In genomic region chr19:29217591-29217990, GRCh38 we compare ENCODE assay signal across 34 cellular contexts.
"Had no signal": no experiment of that assay in that cellular context is flagged by ENCODE, and none has a peak within 500 bp of the region (broad histone marks: within the 10 kb centered on the region; RNA-seq: fewer than 3 reads in every experiment).

No MANE protein-coding gene starts in this region.

- H3K27ac ChIP-seq: ascending aorta, cardiac muscle cell, Peyer's patch had no signal

- DNase-seq: activated CD4-positive, alpha-beta T cell treated with anti-CD3 and anti-CD28 coated beads, Interleukin-2, amount 50 U/mL, for 4 hours; activated CD8-positive, alpha-beta T cell treated with anti-CD3 and anti-CD28 coated beads for 36 hours; activated effector memory CD4-positive, alpha-beta T cell treated with anti-CD3 and anti-CD28 coated beads, Interleukin-2, amount 50 U/mL, for 16 hours; activated naive CD4-positive, alpha-beta T cell; activated naive CD8-positive, alpha-beta T cell treated with anti-CD3 and anti-CD28 coated beads, Interleukin-2, amount 10 ng/mL, durations not matched to agents 7 days and 5 days; activated T-cell treated with anti-CD3 and anti-CD28 coated beads, Interleukin-2, amount 50 U/mL, for 1 hour; activated T-cell treated with anti-CD3 and anti-CD28 coated beads, Interleukin-2, amount 50 U/mL, for 72 hours; amygdala; Kasumi-1; KG1; MM.1S; MV-4-11; NCI-H1092; NCI-H1436 treated with DMSO at 0.1 percent for 48 hours; NCI-H1694 treated with DMSO at 0.1 percent for 48 hours; NCI-H2029; NCI-H2107; NCI-H2171; NCI-H510A; NCI-H526; NCI-H748 treated with DMSO at 0.1 percent for 48 hours; NK-92 treated with Interleukin-12 subunit alpha and Interleukin-12 subunit beta, amount 100 ng/mL, for 24 hours; PC-3; Peyer's patch; RPMI8226; SHP77 treated with DMSO at 0.1 percent for 48 hours; T-cell; T-helper 17 cell had no signal

- H3K36me3 Mint-ChIP-seq: activated naive CD4-positive, alpha-beta T cell treated with anti-CD3 and anti-CD28 coated beads, Interleukin-2, amount 50 U/mL, for 24 hours; activated naive CD8-positive, alpha-beta T cell treated with anti-CD3 and anti-CD28 coated beads, Interleukin-2, amount 10 ng/mL, durations not matched to agents 7 days and 5 days; T-cell had no signal

- H3K9me3 ChIP-seq: ascending aorta, Peyer's patch had no signal

- H3K27me3 ChIP-seq: ascending aorta, Peyer's patch had no signal

- H3K4me1 Mint-ChIP-seq: activated T-helper 17 cell treated with anti-CD3 and anti-CD28 coated beads, Interleukin-2, amount 50 U/mL, for 72 hours had no signal

- ATAC-seq: activated CD8-positive, alpha-beta T cell treated with anti-CD3 and anti-CD28 coated beads for 36 hours; activated T-cell treated with anti-CD3 and anti-CD28 coated beads, Interleukin-2, amount 50 U/mL, for 72 hours; activated T-helper 17 cell treated with anti-CD3 and anti-CD28 coated beads, Interleukin-2, amount 50 U/mL, for 72 hours; PC-3; SK-N-SH treated with all-trans-retinoic acid at 6 μM for 48 hours; T-cell; T-helper 17 cell had no signal

- H3K4me3 Mint-ChIP-seq: activated CD4-positive, alpha-beta T cell treated with anti-CD3 and anti-CD28 coated beads, Interleukin-2, amount 10 ng/mL, durations not matched to agents 24 days and 14 days; activated CD8-positive, alpha-beta T cell treated with anti-CD3 and anti-CD28 coated beads for 36 hours; activated naive CD4-positive, alpha-beta T cell treated with anti-CD3 and anti-CD28 coated beads, Interleukin-2, amount 50 U/mL, for 24 hours; activated naive CD8-positive, alpha-beta T cell treated with anti-CD3 and anti-CD28 coated beads, Interleukin-2, amount 10 ng/mL, durations not matched to agents 7 days and 5 days; activated T-cell treated with anti-CD3 and anti-CD28 coated beads, Interleukin-2, amount 50 U/mL, for 72 hours; activated T-helper 17 cell treated with anti-CD3 and anti-CD28 coated beads, Interleukin-2, amount 50 U/mL, for 72 hours; T-cell; T-helper 17 cell had no signal

- H3K4me3 ChIP-seq: ascending aorta, cardiac muscle cell, Peyer's patch had no signal

- H3K4me1 ChIP-seq: ascending aorta, Peyer's patch had no signal

- H3K27ac Mint-ChIP-seq: activated CD4-positive, alpha-beta T cell treated with anti-CD3 and anti-CD28 coated beads, Interleukin-2, amount 10 ng/mL, durations not matched to agents 24 days and 14 days; activated CD8-positive, alpha-beta T cell treated with anti-CD3 and anti-CD28 coated beads for 36 hours; activated naive CD4-positive, alpha-beta T cell treated with anti-CD3 and anti-CD28 coated beads, Interleukin-2, amount 50 U/mL, for 24 hours; activated naive CD8-positive, alpha-beta T cell treated with anti-CD3 and anti-CD28 coated beads, Interleukin-2, amount 10 ng/mL, durations not matched to agents 7 days and 5 days; activated T-cell treated with anti-CD3 and anti-CD28 coated beads, Interleukin-2, amount 50 U/mL, for 72 hours; activated T-helper 17 cell treated with anti-CD3 and anti-CD28 coated beads, Interleukin-2, amount 50 U/mL, for 72 hours; T-cell; T-helper 17 cell had no signal

- H3K36me3 ChIP-seq: ascending aorta, cardiac muscle cell, Peyer's patch had no signal

- H3K9me3 Mint-ChIP-seq: activated CD4-positive, alpha-beta T cell treated with anti-CD3 and anti-CD28 coated beads, Interleukin-2, amount 10 ng/mL, durations not matched to agents 24 days and 14 days; activated CD8-positive, alpha-beta T cell treated with anti-CD3 and anti-CD28 coated beads for 36 hours; activated naive CD4-positive, alpha-beta T cell treated with anti-CD3 and anti-CD28 coated beads, Interleukin-2, amount 50 U/mL, for 24 hours; activated naive CD8-positive, alpha-beta T cell treated with anti-CD3 and anti-CD28 coated beads, Interleukin-2, amount 10 ng/mL, durations not matched to agents 7 days and 5 days; activated T-cell treated with anti-CD3 and anti-CD28 coated beads, Interleukin-2, amount 50 U/mL, for 72 hours; activated T-helper 17 cell treated with anti-CD3 and anti-CD28 coated beads, Interleukin-2, amount 50 U/mL, for 72 hours; T-cell had no signal
